8 cellular contexts compared by ENCODE assay signal in the genomic region with DNA sequence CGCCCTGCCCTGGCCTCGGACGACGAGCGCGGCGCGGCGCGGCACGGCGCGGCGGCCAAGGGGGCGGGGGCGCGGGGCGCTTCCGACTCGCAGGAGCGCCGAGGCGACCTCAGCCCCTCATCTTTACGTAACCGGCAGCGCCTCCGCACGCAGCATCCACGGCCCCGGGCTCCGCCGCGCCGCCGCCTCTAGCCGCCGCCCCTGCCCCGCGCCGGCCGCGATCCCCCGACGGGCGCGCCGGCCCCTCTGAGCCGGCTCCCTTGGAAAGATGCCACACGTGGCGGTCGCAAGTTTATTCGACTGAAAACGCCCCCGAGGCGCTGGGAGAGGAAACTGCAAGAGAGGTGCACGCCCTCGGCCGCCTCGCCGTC.
DNase-seq lines count a peak whose midpoint lies in the region; TF ChIP-seq lines count a peak whose summit lies in the region.

No MANE protein-coding gene starts in this region.

- H3K4me1 ChIP-seq in iPS-15b (ENCODE audit: control insufficient read depth, insufficient read depth, low read length), result peaks cover 27% of the 10 kb centered on the region

- H3K9me3 ChIP-seq in iPS-15b (ENCODE audit: control insufficient read depth, insufficient read depth, low read length), result no peaks in the 10 kb centered on the region

- H3K36me3 ChIP-seq in iPS-15b (ENCODE audit: control insufficient read depth, insufficient read depth, low read length), result no peaks in the 10 kb centered on the region

- TF ChIP-seq CTCF in HFF-Myc (IDR thresholded peaks at IDR 0.05; ENCODE audit: low read depth, low read length, missing control alignments), result no peak

- H3K27ac ChIP-seq in angular gyrus (ENCODE audit: low read depth, low read length), result peak overlapping the region; percentile 99

- H3K27me3 ChIP-seq in iPS-15b (ENCODE audit: control insufficient read depth, insufficient read depth, low read length), result peaks cover 25% of the 10 kb centered on the region

- peak overlapping the region; percentile 77 for H3K4me3 ChIP-seq in HFF-Myc (replicated peaks; ENCODE audit: low read depth, low read length)
- peak overlapping the region; percentile 87 for H3K4me3 ChIP-seq in iPS-15b (ENCODE audit: low read depth, low read length)

- DNase-seq in activated gamma-delta T cell (lab: John Stamatoyannopoulos, UW) (peak; percentile 68), activated gamma-delta T cell treated with Interleukin-2 at 50 U/mL for 16 hours (no peak), HFF-Myc (ENCODE audit: extremely low read depth, low read depth) (no peak), NCI-H1105 treated with DMSO at 0.1 percent for 48 hours (lab: John Stamatoyannopoulos, UW) (peak; percentile 20), NAMALWA (ENCODE audit: low spot score) (no peak)
- DNase-seq in stimulated activated CD4-positive, alpha-beta T cell treated with anti-CD3 and anti-CD28 coated beads, Interleukin-4, amount 100 ng/mL, for 1 hour, result peak; percentile 68

- H3K9ac ChIP-seq in iPS-15b (ENCODE audit: low read depth, low read length), result peak overlapping the region; percentile 55

Comparison
In these comparisons a context has a peak if more than half of its experiments do, and no peak if none do; other contexts are left out.
1. DNase-seq: peak in activated gamma-delta T cell (single experiment), NCI-H1105 treated with DMSO at 0.1 percent for 48 hours (single experiment) and stimulated activated CD4-positive, alpha-beta T cell treated with anti-CD3 and anti-CD28 coated beads, Interleukin-4, amount 100 ng/mL, for 1 hour (single experiment); none in activated gamma-delta T cell treated with Interleukin-2 at 50 U/mL for 16 hours (single experiment), HFF-Myc (single experiment) and NAMALWA (single experiment).